1 cellular context compared by ENCODE assay signal in genomic region chr14:99224116-99224910, GRCh38.
TF ChIP-seq lines count a peak whose summit lies in the region.

No MANE protein-coding gene starts in this region.

TF ChIP-seq in GM12878, 131 proteins besides CTCF, POLR2A, EP300 and RAD21:
- TF ChIP-seq BHLHE40 (IDR thresholded peaks at IDR 0.05; ENCODE audit: borderline replicate concordance in 1 of 2, low read depth in 2 of 2, low read length in 1 of 2) (no peak), BCLAF1 (IDR thresholded peaks at IDR 0.05) (no peak), EED (IDR thresholded peaks at IDR 0.05; ENCODE audit: low read depth) (no peak)
